ENCODE assay signal across 19 cellular contexts in the genomic region with DNA sequence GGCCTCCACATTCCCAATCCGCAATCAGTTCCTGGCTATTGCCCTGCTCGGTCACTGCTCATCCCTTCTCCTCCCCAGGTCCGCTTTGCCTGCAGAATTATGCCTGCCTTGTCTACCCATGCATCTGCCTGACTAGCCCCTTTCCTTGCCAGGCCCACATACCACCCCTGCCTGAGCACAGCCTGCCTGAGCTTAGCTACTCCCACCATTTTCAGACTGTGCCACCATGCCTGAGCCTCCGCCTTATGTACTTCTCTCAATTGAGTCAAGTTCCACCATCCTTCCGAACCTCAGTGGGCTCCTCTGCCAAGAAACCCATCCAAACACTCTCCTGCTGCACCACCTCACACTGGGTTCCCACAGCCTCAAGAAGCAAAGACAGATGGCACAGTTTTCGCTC. TPM values are rescaled to one million over a fixed set of nuclear protein-coding genes. Genes with fewer than 3 reads are reported as not detected.
DNase-seq lines count a peak whose midpoint lies in the region; ATAC-seq lines count a peak whose summit lies in the region.
"Had no signal": no experiment of that assay in that cellular context is flagged by ENCODE, and none has a peak within 500 bp of the region (broad histone marks: within the 10 kb centered on the region; RNA-seq: fewer than 3 reads in every experiment).

No MANE protein-coding gene starts in this region.

- intact Hi-C loops in posterior vena cava (cut with DNase I): no loop called here

- H3K9me3 Mint-ChIP-seq in natural killer cell treated with Interleukin-12 subunit alpha and Interleukin-12 subunit beta and Interleukin-15 and Interleukin-18, amount 100 ng/mL, for 72 hours: no peaks in the 10 kb centered on the region

- no peaks in the 10 kb centered on the region for H3K36me3 Mint-ChIP-seq in natural killer cell treated with Interleukin-12 subunit alpha and Interleukin-12 subunit beta and Interleukin-15 and Interleukin-18, amount 100 ng/mL, for 72 hours

- H3K4me3 Mint-ChIP-seq in natural killer cell treated with Interleukin-12 subunit alpha and Interleukin-12 subunit beta and Interleukin-15 and Interleukin-18, amount 100 ng/mL, for 72 hours: no peak overlapping the region
- H3K4me3 Mint-ChIP-seq: H9 had no signal

- H3K4me1 Mint-ChIP-seq in natural killer cell treated with Interleukin-12 subunit alpha and Interleukin-12 subunit beta and Interleukin-15 and Interleukin-18, amount 100 ng/mL, for 72 hours (ENCODE audit: low read depth in 2 of 2): peaks cover 0 to 2% of the 10 kb centered on the region in 2 donors

- peak; percentile 10 for DNase-seq in NCI-H2171 treated with DMSO at 0.1 percent for 48 hours (lab: John Stamatoyannopoulos, UW)
- DNase-seq in NCI-H2171 (lab: John Stamatoyannopoulos, UW): no peak
- DNase-seq in activated CD8-positive, alpha-beta memory T cell treated with anti-CD3 and anti-CD28 coated beads, Interleukin-2, amount 50 U/mL, for 48 hours: peak; percentile 22
- peak; percentile 33 for DNase-seq in left lobe of liver (ENCODE audit: low spot score)
- peak; percentile 68 for DNase-seq in posterior vena cava (ENCODE audit: low spot score)
- no peak for DNase-seq in natural killer cell treated with Interleukin-12 subunit alpha and Interleukin-12 subunit beta and Interleukin-15 and Interleukin-18, amount 100 ng/mL, for 72 hours (ENCODE audit: low spot score)
- DNase-seq in effector CD4-positive, alpha-beta T cell: no peak
- no peak for DNase-seq in NCI-H2196 treated with DMSO at 0.1 percent for 48 hours (lab: John Stamatoyannopoulos, UW; ENCODE audit: unreplicated experiment)
- DNase-seq: 8988T, C1 segment of cervical spinal cord, GDM1, H9, MV-4-11, NCI-H1417, NCI-H187 treated with DMSO at 0.1 percent for 48 hours, NCI-H774 had no signal

- H3K27ac Mint-ChIP-seq in natural killer cell treated with Interleukin-12 subunit alpha and Interleukin-12 subunit beta and Interleukin-15 and Interleukin-18, amount 100 ng/mL, for 72 hours: no peak overlapping the region

- ATAC-seq in left lobe of liver: no peak
- ATAC-seq in natural killer cell treated with Interleukin-12 subunit alpha and Interleukin-12 subunit beta and Interleukin-15 and Interleukin-18, amount 100 ng/mL, for 72 hours: no peak
- ATAC-seq: K562, Right ventricle myocardium inferior had no signal

- no peaks in the 10 kb centered on the region for H3K27me3 Mint-ChIP-seq in natural killer cell treated with Interleukin-12 subunit alpha and Interleukin-12 subunit beta and Interleukin-15 and Interleukin-18, amount 100 ng/mL, for 72 hours

RNA-seq across cellular contexts. Expression of a gene that starts 23.3 kb away (rescaled TPM):
- total RNA-seq in left lobe of liver (13.8 TPM), posterior vena cava (10 to 100 TPM; 33.2 to 58.8 TPM)
- total RNA-seq in natural killer cell treated with Interleukin-12 subunit alpha and Interleukin-12 subunit beta and Interleukin-15 and Interleukin-18, amount 100 ng/mL, for 72 hours: 10 to 100 TPM in 1 of 2 donors, 1 to 10 TPM in 1; 5.5 to 20.1 TPM

RNA-seq across cellular contexts. Expression of a gene that starts 53.2 kb away (rescaled TPM):
- total RNA-seq in left lobe of liver (0.88 TPM), posterior vena cava (10 to 100 TPM; 82.5 to 83.2 TPM)
- total RNA-seq in natural killer cell treated with Interleukin-12 subunit alpha and Interleukin-12 subunit beta and Interleukin-15 and Interleukin-18, amount 100 ng/mL, for 72 hours: not detected
- total RNA-seq: NCI-H460 had no signal

Comparison
In these comparisons a context has a peak if more than half of its experiments do, and no peak if none do; other contexts are left out.
1. DNase-seq: peak in NCI-H2171 treated with DMSO at 0.1 percent for 48 hours (single experiment), activated CD8-positive, alpha-beta memory T cell treated with anti-CD3 and anti-CD28 coated beads, Interleukin-2, amount 50 U/mL, for 48 hours (single experiment), left lobe of liver (single experiment) and posterior vena cava (single experiment); none in NCI-H2171 (single experiment), natural killer cell treated with Interleukin-12 subunit alpha and Interleukin-12 subunit beta and Interleukin-15 and Interleukin-18, amount 100 ng/mL, for 72 hours (single experiment), effector CD4-positive, alpha-beta T cell (single experiment) and NCI-H2196 treated with DMSO at 0.1 percent for 48 hours (single experiment).
2. RNA of a gene that starts 53.2 kb away (total RNA-seq): 82.5 to 83.2 TPM in posterior vena cava; 0.88 TPM in left lobe of liver (single experiment) and not detected in natural killer cell treated with Interleukin-12 subunit alpha and Interleukin-12 subunit beta and Interleukin-15 and Interleukin-18, amount 100 ng/mL, for 72 hours; every median in the first group is over 10 times any median in the second.